In the genomic region with DNA sequence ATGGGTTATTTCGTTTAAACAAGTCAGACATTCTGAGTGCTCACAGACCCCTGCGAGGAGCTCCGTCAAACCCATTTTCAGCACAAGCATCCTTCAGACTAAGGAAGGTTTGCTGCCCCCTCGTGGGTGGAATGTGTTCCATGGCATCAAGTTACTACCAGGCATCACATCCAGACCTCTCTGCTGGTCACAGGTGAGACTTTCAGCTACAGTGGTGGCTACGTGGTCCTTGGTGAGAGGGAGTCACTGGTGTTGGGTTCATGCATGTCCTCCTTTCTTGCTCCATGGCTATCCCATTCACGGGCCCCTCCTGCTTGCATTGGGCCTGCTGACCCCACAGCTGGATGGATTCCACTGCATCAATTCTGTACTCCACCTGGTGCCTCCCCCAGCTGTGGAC, we compare ENCODE assay signal across 1 cellular context.
TF ChIP-seq lines count a peak whose summit lies in the region.

No MANE protein-coding gene starts in this region.

TF ChIP-seq in HepG2, 621 proteins besides CTCF, POLR2A, EP300 and RAD21 (continued from another document):
- TF ChIP-seq, protein P1, sequence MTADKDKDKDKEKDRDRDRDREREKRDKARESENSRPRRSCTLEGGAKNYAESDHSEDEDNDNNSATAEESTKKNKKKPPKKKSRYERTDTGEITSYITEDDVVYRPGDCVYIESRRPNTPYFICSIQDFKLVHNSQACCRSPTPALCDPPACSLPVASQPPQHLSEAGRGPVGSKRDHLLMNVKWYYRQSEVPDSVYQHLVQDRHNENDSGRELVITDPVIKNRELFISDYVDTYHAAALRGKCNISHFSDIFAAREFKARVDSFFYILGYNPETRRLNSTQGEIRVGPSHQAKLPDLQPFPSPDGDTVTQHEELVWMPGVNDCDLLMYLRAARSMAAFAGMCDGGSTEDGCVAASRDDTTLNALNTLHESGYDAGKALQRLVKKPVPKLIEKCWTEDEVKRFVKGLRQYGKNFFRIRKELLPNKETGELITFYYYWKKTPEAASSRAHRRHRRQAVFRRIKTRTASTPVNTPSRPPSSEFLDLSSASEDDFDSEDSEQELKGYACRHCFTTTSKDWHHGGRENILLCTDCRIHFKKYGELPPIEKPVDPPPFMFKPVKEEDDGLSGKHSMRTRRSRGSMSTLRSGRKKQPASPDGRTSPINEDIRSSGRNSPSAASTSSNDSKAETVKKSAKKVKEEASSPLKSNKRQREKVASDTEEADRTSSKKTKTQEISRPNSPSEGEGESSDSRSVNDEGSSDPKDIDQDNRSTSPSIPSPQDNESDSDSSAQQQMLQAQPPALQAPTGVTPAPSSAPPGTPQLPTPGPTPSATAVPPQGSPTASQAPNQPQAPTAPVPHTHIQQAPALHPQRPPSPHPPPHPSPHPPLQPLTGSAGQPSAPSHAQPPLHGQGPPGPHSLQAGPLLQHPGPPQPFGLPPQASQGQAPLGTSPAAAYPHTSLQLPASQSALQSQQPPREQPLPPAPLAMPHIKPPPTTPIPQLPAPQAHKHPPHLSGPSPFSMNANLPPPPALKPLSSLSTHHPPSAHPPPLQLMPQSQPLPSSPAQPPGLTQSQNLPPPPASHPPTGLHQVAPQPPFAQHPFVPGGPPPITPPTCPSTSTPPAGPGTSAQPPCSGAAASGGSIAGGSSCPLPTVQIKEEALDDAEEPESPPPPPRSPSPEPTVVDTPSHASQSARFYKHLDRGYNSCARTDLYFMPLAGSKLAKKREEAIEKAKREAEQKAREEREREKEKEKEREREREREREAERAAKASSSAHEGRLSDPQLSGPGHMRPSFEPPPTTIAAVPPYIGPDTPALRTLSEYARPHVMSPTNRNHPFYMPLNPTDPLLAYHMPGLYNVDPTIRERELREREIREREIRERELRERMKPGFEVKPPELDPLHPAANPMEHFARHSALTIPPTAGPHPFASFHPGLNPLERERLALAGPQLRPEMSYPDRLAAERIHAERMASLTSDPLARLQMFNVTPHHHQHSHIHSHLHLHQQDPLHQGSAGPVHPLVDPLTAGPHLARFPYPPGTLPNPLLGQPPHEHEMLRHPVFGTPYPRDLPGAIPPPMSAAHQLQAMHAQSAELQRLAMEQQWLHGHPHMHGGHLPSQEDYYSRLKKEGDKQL (CRISPR knock-in tag; IDR thresholded peaks at IDR 0.05; ENCODE audit: low read depth), result no peak
- no peak for TF ChIP-seq ZSCAN30 (CRISPR knock-in tag; IDR thresholded peaks at IDR 0.05)
- TF ChIP-seq SMC3 (IDR thresholded peaks at IDR 0.05; ENCODE audit: low read length), result peak; percentile 45
- no peak for TF ChIP-seq TP53 (CRISPR knock-in tag; conservative IDR thresholded peaks at IDR 0.05)
- no peak for TF ChIP-seq ETV5 (CRISPR knock-in tag; IDR thresholded peaks at IDR 0.05; ENCODE audit: borderline replicate concordance)
- TF ChIP-seq, protein P2, sequence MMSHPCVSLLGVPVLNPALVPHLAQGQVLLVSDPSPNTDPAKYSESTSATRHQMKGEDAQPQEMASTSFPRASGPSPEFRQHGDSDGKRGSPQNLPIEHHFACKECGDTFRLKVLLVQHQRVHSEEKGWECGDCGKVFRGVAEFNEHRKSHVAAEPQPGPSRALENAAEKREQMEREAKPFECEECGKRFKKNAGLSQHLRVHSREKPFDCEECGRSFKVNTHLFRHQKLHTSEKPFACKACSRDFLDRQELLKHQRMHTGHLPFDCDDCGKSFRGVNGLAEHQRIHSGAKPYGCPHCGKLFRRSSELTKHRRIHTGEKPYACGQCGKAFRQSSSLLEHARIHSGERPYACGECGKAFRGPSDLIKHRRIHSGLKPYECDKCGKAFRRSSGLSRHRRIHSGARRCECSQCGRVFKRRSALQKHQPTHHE (CRISPR knock-in tag; IDR thresholded peaks at IDR 0.05; ENCODE audit: borderline replicate concordance), result no peak
- TF ChIP-seq ARNTL (CRISPR knock-in tag; IDR thresholded peaks at IDR 0.05), result no peak
- TF ChIP-seq, protein P3, sequence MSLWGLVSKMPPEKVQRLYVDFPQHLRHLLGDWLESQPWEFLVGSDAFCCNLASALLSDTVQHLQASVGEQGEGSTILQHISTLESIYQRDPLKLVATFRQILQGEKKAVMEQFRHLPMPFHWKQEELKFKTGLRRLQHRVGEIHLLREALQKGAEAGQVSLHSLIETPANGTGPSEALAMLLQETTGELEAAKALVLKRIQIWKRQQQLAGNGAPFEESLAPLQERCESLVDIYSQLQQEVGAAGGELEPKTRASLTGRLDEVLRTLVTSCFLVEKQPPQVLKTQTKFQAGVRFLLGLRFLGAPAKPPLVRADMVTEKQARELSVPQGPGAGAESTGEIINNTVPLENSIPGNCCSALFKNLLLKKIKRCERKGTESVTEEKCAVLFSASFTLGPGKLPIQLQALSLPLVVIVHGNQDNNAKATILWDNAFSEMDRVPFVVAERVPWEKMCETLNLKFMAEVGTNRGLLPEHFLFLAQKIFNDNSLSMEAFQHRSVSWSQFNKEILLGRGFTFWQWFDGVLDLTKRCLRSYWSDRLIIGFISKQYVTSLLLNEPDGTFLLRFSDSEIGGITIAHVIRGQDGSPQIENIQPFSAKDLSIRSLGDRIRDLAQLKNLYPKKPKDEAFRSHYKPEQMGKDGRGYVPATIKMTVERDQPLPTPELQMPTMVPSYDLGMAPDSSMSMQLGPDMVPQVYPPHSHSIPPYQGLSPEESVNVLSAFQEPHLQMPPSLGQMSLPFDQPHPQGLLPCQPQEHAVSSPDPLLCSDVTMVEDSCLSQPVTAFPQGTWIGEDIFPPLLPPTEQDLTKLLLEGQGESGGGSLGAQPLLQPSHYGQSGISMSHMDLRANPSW (CRISPR knock-in tag; IDR thresholded peaks at IDR 0.05; ENCODE audit: borderline replicate concordance), result no peak
- TF ChIP-seq, protein P4, sequence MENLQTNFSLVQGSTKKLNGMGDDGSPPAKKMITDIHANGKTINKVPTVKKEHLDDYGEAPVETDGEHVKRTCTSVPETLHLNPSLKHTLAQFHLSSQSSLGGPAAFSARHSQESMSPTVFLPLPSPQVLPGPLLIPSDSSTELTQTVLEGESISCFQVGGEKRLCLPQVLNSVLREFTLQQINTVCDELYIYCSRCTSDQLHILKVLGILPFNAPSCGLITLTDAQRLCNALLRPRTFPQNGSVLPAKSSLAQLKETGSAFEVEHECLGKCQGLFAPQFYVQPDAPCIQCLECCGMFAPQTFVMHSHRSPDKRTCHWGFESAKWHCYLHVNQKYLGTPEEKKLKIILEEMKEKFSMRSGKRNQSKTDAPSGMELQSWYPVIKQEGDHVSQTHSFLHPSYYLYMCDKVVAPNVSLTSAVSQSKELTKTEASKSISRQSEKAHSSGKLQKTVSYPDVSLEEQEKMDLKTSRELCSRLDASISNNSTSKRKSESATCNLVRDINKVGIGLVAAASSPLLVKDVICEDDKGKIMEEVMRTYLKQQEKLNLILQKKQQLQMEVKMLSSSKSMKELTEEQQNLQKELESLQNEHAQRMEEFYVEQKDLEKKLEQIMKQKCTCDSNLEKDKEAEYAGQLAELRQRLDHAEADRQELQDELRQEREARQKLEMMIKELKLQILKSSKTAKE (CRISPR knock-in tag; IDR thresholded peaks at IDR 0.05; ENCODE audit: borderline replicate concordance), result no peak
- TF ChIP-seq, protein P5, sequence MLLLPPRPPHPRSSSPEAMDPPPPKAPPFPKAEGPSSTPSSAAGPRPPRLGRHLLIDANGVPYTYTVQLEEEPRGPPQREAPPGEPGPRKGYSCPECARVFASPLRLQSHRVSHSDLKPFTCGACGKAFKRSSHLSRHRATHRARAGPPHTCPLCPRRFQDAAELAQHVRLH (CRISPR knock-in tag; IDR thresholded peaks at IDR 0.05; ENCODE audit: borderline replicate concordance, low read depth), result no peak
- no peak for TF ChIP-seq BHLHE40 (IDR thresholded peaks at IDR 0.05; ENCODE audit: low read length)
- peak; percentile 38 for TF ChIP-seq XRCC5 (optimal IDR thresholded peaks at IDR 0.05; ENCODE audit: low read length)
